Comparison of ENCODE assay signal across 1 cellular context in genomic region chr7:2488681-2489080, GRCh38.
TF ChIP-seq lines count a peak whose summit lies in the region.

No MANE protein-coding gene starts in this region.

TF ChIP-seq in WTC11, 78 proteins besides CTCF, POLR2A, EP300 and RAD21:
- TF ChIP-seq GTF2I (CRISPR knock-in tag; conservative IDR thresholded peaks at IDR 0.05) (no peak), SOX15 (CRISPR knock-in tag; IDR thresholded peaks at IDR 0.05) (no peak), CREM (CRISPR knock-in tag; IDR thresholded peaks at IDR 0.05) (no peak), ZNF512 (CRISPR knock-in tag; IDR thresholded peaks at IDR 0.05; ENCODE audit: borderline replicate concordance) (no peak), NFATC4 (CRISPR knock-in tag; IDR thresholded peaks at IDR 0.05) (no peak), ESRRA (CRISPR knock-in tag; IDR thresholded peaks at IDR 0.05; ENCODE audit: borderline replicate concordance) (no peak), IRF2 (CRISPR knock-in tag; IDR thresholded peaks at IDR 0.05; ENCODE audit: borderline replicate concordance, low read depth) (no peak), CBFB (CRISPR knock-in tag; IDR thresholded peaks at IDR 0.05; ENCODE audit: low read depth) (no peak), ZNF138 (CRISPR knock-in tag; conservative IDR thresholded peaks at IDR 0.05) (no peak), ZNF317 (CRISPR knock-in tag; IDR thresholded peaks at IDR 0.05; ENCODE audit: borderline replicate concordance, low read depth) (no peak), NFYB (CRISPR knock-in tag; conservative IDR thresholded peaks at IDR 0.05; ENCODE audit: low read depth) (no peak), NFE2L1 (CRISPR knock-in tag; IDR thresholded peaks at IDR 0.05) (no peak), USF1 (CRISPR knock-in tag; IDR thresholded peaks at IDR 0.05) (no peak), ETV6 (CRISPR knock-in tag; IDR thresholded peaks at IDR 0.05) (no peak), ZNF232 (CRISPR knock-in tag; IDR thresholded peaks at IDR 0.05) (no peak), ATF6 (CRISPR knock-in tag; IDR thresholded peaks at IDR 0.05) (no peak), GRHL2 (CRISPR knock-in tag; IDR thresholded peaks at IDR 0.05; ENCODE audit: insufficient replicate concordance, severe bottlenecking) (no peak), FOXK1 (CRISPR knock-in tag; IDR thresholded peaks at IDR 0.05) (no peak), NR2C2 (CRISPR knock-in tag; IDR thresholded peaks at IDR 0.05) (no peak)
